Comparison of ENCODE assay signal across 15 cellular contexts in genomic region chr2:230953843-230954242, GRCh38. TPM values are rescaled to one million over a fixed set of nuclear protein-coding genes. Genes with fewer than 3 reads are reported as not detected.
A peak's percentile ranks its signal among the peaks of the same experiment; 100 is the strongest.
DNase-seq lines count a peak whose midpoint lies in the region; ATAC-seq, FAIRE-seq and TF ChIP-seq lines count a peak whose summit lies in the region.
"Had no signal": no experiment of that assay in that cellular context is flagged by ENCODE, and none has a peak within 500 bp of the region (broad histone marks: within the 10 kb centered on the region; RNA-seq: fewer than 3 reads in every experiment).

No MANE protein-coding gene starts in this region.

- DNase-seq in astrocyte of the cerebellum (ENCODE audit: low read depth) (peak; percentile 43), GM20000 (ENCODE audit: low spot score) (no peak), NCI-H1048 (lab: John Stamatoyannopoulos, UW) (no peak), NCI-H2107 (lab: John Stamatoyannopoulos, UW) (no peak), frontal cortex (ENCODE audit: low spot score in 2 of 2) (no peak)
- DNase-seq: left ventricle myocardium superior, NCI-H187 treated with DMSO at 0.1 percent for 48 hours, NCI-H774, SJCRH30 had no signal

- ATAC-seq in HG03175 (IDR thresholded peaks at IDR 0.05; ENCODE audit: unreplicated experiment), result peak; percentile 20
- ATAC-seq: left ventricle myocardium superior, WTC11 had no signal

- no peak for TF ChIP-seq CTCF in astrocyte of the cerebellum (IDR thresholded peaks at IDR 0.05; ENCODE audit: low read depth, low read length, missing control alignments)
- TF ChIP-seq CTCF in GM20000 (IDR thresholded peaks at IDR 0.05; ENCODE audit: extremely low read depth, missing control alignments), result no peak

- no peak for FAIRE-seq in frontal cortex (lab: Jason Lieb, UNC)
- FAIRE-seq: endometrium had no signal

- no peaks in the 10 kb centered on the region for H4K20me1 ChIP-seq in BLaER1 treated with 17β-estradiol and CSF1 and Interleukin-3, amounts not matched to agents 10 nM and 100 nM

- peaks cover 16 to 41% (median 30%) of the 10 kb centered on the region in 10 experiments for H3K4me1 ChIP-seq in BLaER1 treated with 17β-estradiol and CSF1 and Interleukin-3, amounts not matched to agents 10 nM and 100 nM
- H3K4me1 ChIP-seq: SJCRH30 had no signal

- in situ Hi-C loops in astrocyte of the cerebellum (cut with HindIII; ENCODE audit: low sequenced_read_pairs), result no loop called here

- peak overlapping the region; percentile 58 to 94 (median 85) for H3K4me2 ChIP-seq in BLaER1 treated with 17β-estradiol and CSF1 and Interleukin-3, amounts not matched to agents 10 nM and 100 nM

- TF ChIP-seq POLR2A in GM19193 (IDR thresholded peaks at IDR 0.05; ENCODE audit: extremely low read depth, insufficient read depth, insufficient read length), result peak; percentile 43

- peaks cover 0 to 8% (median 0%) of the 10 kb centered on the region in 11 experiments; a peak in 2 of 22 replicates for H3K9me3 ChIP-seq in BLaER1 treated with 17β-estradiol and CSF1 and Interleukin-3, amounts not matched to agents 10 nM and 100 nM (replicated peaks in 1 of 11)

- H3K36me3 ChIP-seq in BLaER1 treated with 17β-estradiol and CSF1 and Interleukin-3, amounts not matched to agents 10 nM and 100 nM, result no peaks in the 10 kb centered on the region
- H3K36me3 ChIP-seq: SJCRH30 had no signal

- H3K27ac ChIP-seq in BLaER1 treated with 17β-estradiol and CSF1 and Interleukin-3, amounts not matched to agents 10 nM and 100 nM, result peak overlapping the region in 9 of 11 experiments; percentile 17 to 85 (median 57); a peak in 17 of 22 replicates
- H3K27ac ChIP-seq: SJCRH30 had no signal

- peaks cover 14 to 34% (median 27%) of the 10 kb centered on the region in 11 experiments for H3K27me3 ChIP-seq in BLaER1 treated with 17β-estradiol and CSF1 and Interleukin-3, amounts not matched to agents 10 nM and 100 nM

- peak overlapping the region in 6 of 10 experiments; percentile 5 to 47 (median 18); a peak in 2 of 20 replicates for H3K4me3 ChIP-seq in BLaER1 treated with 17β-estradiol and CSF1 and Interleukin-3, amounts not matched to agents 10 nM and 100 nM
- H3K4me3 ChIP-seq in astrocyte of the cerebellum (ENCODE audit: low read depth, low read length), result no peak overlapping the region
- H3K4me3 ChIP-seq: SJCRH30 had no signal

- peak overlapping the region in 8 of 11 experiments; percentile 15 to 74 (median 48); a peak in 13 of 22 replicates for H3K9ac ChIP-seq in BLaER1 treated with 17β-estradiol and CSF1 and Interleukin-3, amounts not matched to agents 10 nM and 100 nM

RNA-seq across cellular contexts. Expression of gene GPR55, which starts 28.8 kb away (rescaled TPM):
- total RNA-seq in frontal cortex, result not detected
- total RNA-seq: Daoy, left ventricle myocardium superior, WTC11 had no signal

RNA-seq across cellular contexts. Expression of gene SPATA3, which starts 42.1 kb away (rescaled TPM):
- not detected for total RNA-seq in frontal cortex
- total RNA-seq: Daoy, left ventricle myocardium superior, SJCRH30, WTC11 had no signal
